ENCODE assay signal across 8 cellular contexts in the genomic region with DNA sequence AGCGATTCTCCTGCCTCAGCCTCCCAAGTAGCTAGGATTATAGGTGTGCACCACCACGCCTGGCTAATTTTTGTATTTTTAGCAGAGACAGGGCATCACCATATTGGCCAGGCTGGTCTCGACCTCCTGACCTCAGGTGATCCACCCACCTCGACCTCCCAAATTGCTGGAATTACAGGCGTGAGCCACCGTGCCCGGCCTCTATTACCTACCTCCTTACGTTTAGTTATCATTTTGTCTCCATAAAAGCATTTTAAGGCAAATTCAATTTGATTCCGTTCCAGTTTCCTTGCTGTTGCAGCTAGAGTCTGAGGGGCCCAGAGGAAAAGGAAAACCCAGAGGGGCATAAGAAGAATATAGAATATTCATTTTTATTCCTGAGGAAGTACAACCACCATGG. TPM values are rescaled to one million over a fixed set of nuclear protein-coding genes. Genes with fewer than 3 reads are reported as not detected.
DNase-seq lines count a peak whose midpoint lies in the region; ATAC-seq, FAIRE-seq and TF ChIP-seq lines count a peak whose summit lies in the region.

No MANE protein-coding gene starts in this region.

- H3K4me1 ChIP-seq in heart left ventricle (peaks cover 0 to 32% (median 23%) of the 10 kb centered on the region in 12 donors), mammary epithelial cell (ENCODE audit: insufficient read depth, low read length) (peaks cover 11% of the 10 kb centered on the region), mucosa of rectum (ENCODE audit: control insufficient read depth in 2 of 2, insufficient read depth in 2 of 2, low read length in 2 of 2) (peaks cover 8 to 15% of the 10 kb centered on the region in 2 donors), aorta (ENCODE audit: control insufficient read depth in 1 of 2, insufficient read depth in 2 of 2, low read length in 2 of 2) (peaks cover 0 to 10% of the 10 kb centered on the region in 2 donors)

- DNase-seq in heart left ventricle (no peak), Right ventricle myocardium superior (no peak), mammary epithelial cell (no peak), aorta (no peak), frontal cortex (ENCODE audit: low spot score in 2 of 2) (no peak)

- peak overlapping the region in 11 of 12 donors; percentile 53 to 99 (median 82) for H3K4me3 ChIP-seq in heart left ventricle
- H3K4me3 ChIP-seq in mammary epithelial cell (replicated peaks in 1 of 3; ENCODE audit: insufficient read depth in 1 of 3, low read depth in 2 of 3, low read length in 3 of 3): peak overlapping the region; percentile 15 to 90 (median 47)
- H3K4me3 ChIP-seq in mucosa of rectum (ENCODE audit: low read length in 2 of 2): peak overlapping the region; percentile 87 to 92
- H3K4me3 ChIP-seq in aorta (ENCODE audit: low read length in 2 of 2): peak overlapping the region; percentile 8 to 11

- peak overlapping the region in 11 of 12 donors; percentile 12 to 82 (median 54) for H3K27ac ChIP-seq in heart left ventricle
- H3K27ac ChIP-seq in mammary epithelial cell (ENCODE audit: insufficient read depth, low read depth, low read length): peak overlapping the region; percentile 23
- H3K27ac ChIP-seq in mucosa of rectum (ENCODE audit: low read depth in 2 of 2, low read length in 2 of 2): peak overlapping the region; percentile 10 to 60
- H3K27ac ChIP-seq in aorta (ENCODE audit: low read depth in 1 of 2, low read length in 2 of 2): no peak overlapping the region

- BruUV-seq in mammary epithelial cell (replicated peaks; lab: Mats Ljungman, UMichigan): no TSS peak

- intact Hi-C loops in heart left ventricle (cut with DNase I) (loop anchor here in 1 of 10 donors (10.0 kb wide), 3 partner anchors 169 to 659 kb away; a partner anchor contains a TSS), Right ventricle myocardium superior (cut with DNase I) (no loop called here), mammary epithelial cell (cut with micrococcal nuclease) (no loop called here), aorta (cut with DNase I) (loop anchor here in 1 of 2 donors (5.0 kb wide), 1 partner anchor 542 kb away; a partner anchor contains a TSS)

- H3K27me3 ChIP-seq in heart left ventricle: no peaks in the 10 kb centered on the region
- no peaks in the 10 kb centered on the region for H3K27me3 ChIP-seq in mammary epithelial cell (ENCODE audit: insufficient read depth, low read length)
- no peaks in the 10 kb centered on the region for H3K27me3 ChIP-seq in mucosa of rectum (ENCODE audit: control insufficient read depth in 2 of 2, insufficient read depth in 2 of 2, low read length in 2 of 2)
- H3K27me3 ChIP-seq in aorta (ENCODE audit: control insufficient read depth in 1 of 2, insufficient read depth in 2 of 2, low read length in 1 of 2): no peaks in the 10 kb centered on the region

- H3K79me2 ChIP-seq in mammary epithelial cell (ENCODE audit: insufficient read depth, low read length): peaks cover 44% of the 10 kb centered on the region

- H3K4me2 ChIP-seq in mammary epithelial cell (ENCODE audit: insufficient read depth, low read depth, low read length): peak overlapping the region; percentile 74

- FAIRE-seq in frontal cortex (lab: Jason Lieb, UNC): no peak

- H3K9ac ChIP-seq in mammary epithelial cell (ENCODE audit: insufficient read depth, low read length) (peak overlapping the region; percentile 46), mucosa of rectum (ENCODE audit: low read depth in 1 of 2, low read length in 2 of 2) (peak overlapping the region; percentile 70 to 81)

- H4K20me1 ChIP-seq in mammary epithelial cell (ENCODE audit: insufficient read depth, low read length): no peaks in the 10 kb centered on the region

- in situ Hi-C loops in mammary epithelial cell (cut with MboI; ENCODE audit: low sequenced_read_pairs in 2 of 2): loop anchor here (25.0 kb wide), 2 partner anchors 452 to 552 kb away; a partner anchor contains a TSS

- dilution Hi-C loops in mammary epithelial cell (cut with HindIII; ENCODE audit: low sequenced_read_pairs): no loop called here

- H2AFZ ChIP-seq in mammary epithelial cell (ENCODE audit: low read depth, low read length): peak overlapping the region; percentile 88

- no peaks in the 10 kb centered on the region for H3K9me3 ChIP-seq in heart left ventricle
- H3K9me3 ChIP-seq in mammary epithelial cell (replicated peaks; ENCODE audit: insufficient read depth, low read length): no peaks in the 10 kb centered on the region
- H3K9me3 ChIP-seq in mucosa of rectum (ENCODE audit: control insufficient read depth in 2 of 2, low read length in 2 of 2): no peaks in the 10 kb centered on the region
- H3K9me3 ChIP-seq in aorta (ENCODE audit: control insufficient read depth, low read length): no peaks in the 10 kb centered on the region

- TF ChIP-seq POLR2A in heart left ventricle (IDR thresholded peaks at IDR 0.05): no peak

- ATAC-seq in heart left ventricle (no peak), Right ventricle myocardium superior (ENCODE audit: poor library complexity) (no peak), aorta (ENCODE audit: low FRiP score) (no peak), GM19463 (IDR thresholded peaks at IDR 0.05; ENCODE audit: unreplicated experiment) (no peak), HG03175 (IDR thresholded peaks at IDR 0.05; ENCODE audit: unreplicated experiment) (no peak)

- CTCF ChIA-PET in mammary epithelial cell (lab: Charles Lee; ENCODE audit: low non-redundant PET): no interaction called here

- WGBS in heart left ventricle, 4 donors: 78 to 83% (median 82%) methylated on average over 9 of the region's 9 CpGs
- 79% methylated on average over 9 of the region's 9 CpGs for WGBS in mammary epithelial cell (ENCODE audit: low coverage, missing lambda C conversion rate)
- 75% methylated on average over 9 of the region's 9 CpGs for WGBS in aorta, 2 donors

- no peak for TF ChIP-seq CTCF in heart left ventricle (IDR thresholded peaks at IDR 0.05)
- TF ChIP-seq CTCF in mammary epithelial cell (conservative IDR thresholded peaks at IDR 0.05 in 1 of 2, IDR thresholded peaks at IDR 0.05 in 1 of 2; ENCODE audit: extremely low read depth in 1 of 2, insufficient read depth in 1 of 2, low read depth in 1 of 2, low read length in 2 of 2): no peak

- peaks cover 0 to 22% (median 0%) of the 10 kb centered on the region in 9 donors for H3K36me3 ChIP-seq in heart left ventricle
- H3K36me3 ChIP-seq in mammary epithelial cell (ENCODE audit: insufficient read depth, low read length): peaks cover 2% of the 10 kb centered on the region
- peaks cover 0 to 7% of the 10 kb centered on the region in 2 donors for H3K36me3 ChIP-seq in mucosa of rectum (ENCODE audit: control insufficient read depth in 2 of 2, insufficient read depth in 2 of 2, low read length in 2 of 2)
- H3K36me3 ChIP-seq in aorta (ENCODE audit: control insufficient read depth in 1 of 2, insufficient read depth in 2 of 2, low read length in 1 of 2): peaks cover 0 to under 1% of the 10 kb centered on the region in 2 donors

RNA-seq across cellular contexts. Expression of a gene that starts 0.6 kb away (rescaled TPM):
- total RNA-seq in heart left ventricle: 10 to 100 TPM in 7 of 9 donors, 1 to 10 TPM in 2; 8.3 to 17.2 (median 12.1) TPM
- polyA plus RNA-seq in heart left ventricle: 10 to 100 TPM; 12.6 to 14.7 TPM
- total RNA-seq in Right ventricle myocardium superior: 10.2 TPM
- 10 to 100 TPM; 12.8 to 32.1 TPM for total RNA-seq in mammary epithelial cell
- 24.1 TPM for polyA plus RNA-seq in mammary epithelial cell
- polyA minus RNA-seq in mammary epithelial cell: 16.8 TPM
- total RNA-seq in aorta: 10 to 100 TPM; 18.8 to 24.2 TPM
- polyA plus RNA-seq in aorta: 10 to 100 TPM in 1 of 2 donors, 1 to 10 TPM in 1; 9.3 to 11.8 TPM
- total RNA-seq in frontal cortex: 31.4 TPM

Comparison
In these comparisons a context has a peak if more than half of its experiments do, and no peak if none do; other contexts are left out.
1. H3K27ac ChIP-seq: peak in heart left ventricle (11 of 12), mammary epithelial cell (single experiment) and mucosa of rectum (2 of 2); none in aorta (0 of 2).
2. H3K4me3 ChIP-seq: peak in every context shown above with its lines; median percentile 90 in mucosa of rectum; 82 in heart left ventricle; 47 in mammary epithelial cell; 10 in aorta.